ENCODE assay signal across 13 cellular contexts in the genomic region with DNA sequence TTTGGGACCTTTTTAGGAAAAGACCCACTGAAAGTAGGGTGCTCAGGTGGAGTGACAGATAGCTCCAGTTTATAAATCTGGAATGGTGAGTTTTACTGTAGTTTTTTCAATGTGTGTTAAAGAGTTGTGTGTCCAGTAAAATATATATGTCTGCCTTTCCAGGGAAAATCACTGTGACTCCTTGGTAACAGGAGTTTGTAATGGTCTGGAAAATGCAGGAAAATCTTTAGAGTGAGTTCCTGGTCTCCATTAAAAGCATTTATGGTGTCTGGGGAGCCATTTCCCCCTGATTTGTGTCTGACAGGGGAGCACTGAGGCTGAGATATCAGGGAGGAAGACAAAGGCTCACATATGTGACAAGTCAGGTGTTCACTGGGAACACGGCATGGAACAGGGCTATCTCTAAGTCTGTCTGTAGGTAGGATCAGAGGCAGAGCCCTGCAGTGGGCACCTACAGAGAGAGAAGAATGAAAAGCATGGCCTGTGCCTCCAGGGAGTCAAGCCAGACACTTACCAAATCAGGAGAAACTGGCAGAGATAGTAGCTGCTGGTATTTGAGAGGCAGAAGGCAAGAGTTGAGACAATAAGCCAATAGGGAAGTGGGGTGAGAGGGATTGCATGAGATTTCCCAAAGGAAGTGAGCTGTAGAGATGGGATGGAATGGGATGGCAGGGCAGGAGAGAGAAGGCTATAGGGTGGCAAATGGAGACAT.
"Had no signal": no experiment of that assay in that cellular context is flagged by ENCODE, and none has a peak within 500 bp of the region (broad histone marks: within the 10 kb centered on the region; RNA-seq: fewer than 3 reads in every experiment).

No MANE protein-coding gene starts in this region.

- H3K27ac ChIP-seq: adrenal gland, coronary artery, esophagus muscularis mucosa, foreskin keratinocyte, lower lobe of right lung, VCaP had no signal

- DNase-seq: activated CD4-positive, alpha-beta memory T cell treated with anti-CD3 and anti-CD28 coated beads for 36 hours; activated effector memory CD4-positive, alpha-beta T cell treated with Interleukin-2 at 50 U/mL for 16 hours; activated T-cell treated with anti-CD3 and anti-CD28 coated beads, Interleukin-2, amount 50 U/mL, for 4 hours; adrenal gland; foreskin keratinocyte; immature natural killer cell; lower lobe of right lung; nephron progenitor cell; stimulated activated CD4-positive, alpha-beta T cell treated with anti-CD3 and anti-CD28 coated beads, Interleukin-2, amount 100 ng/mL, for 48 hours had no signal

- ATAC-seq: activated T-cell treated with anti-CD3 and anti-CD28 coated beads, Interleukin-2, amount 50 U/mL, for 4 hours; foreskin keratinocyte; lower lobe of right lung; stimulated activated memory B cell treated with anti-CD40 and anti-IgM and Interleukin-4, amounts not matched to agents 10 μg/mL and 1 μg/mL and 100 μg/mL, for 72 hours had no signal

- H3K9me3 ChIP-seq: adrenal gland, esophagus muscularis mucosa, lower lobe of right lung had no signal

- H3K27me3 ChIP-seq: adrenal gland, esophagus muscularis mucosa had no signal

- H3K36me3 ChIP-seq: adrenal gland, esophagus muscularis mucosa, lower lobe of right lung had no signal

- H3K4me3 ChIP-seq: adrenal gland, coronary artery, esophagus muscularis mucosa, lower lobe of right lung had no signal
